ENCODE assay signal across 8 cellular contexts in the genomic region with DNA sequence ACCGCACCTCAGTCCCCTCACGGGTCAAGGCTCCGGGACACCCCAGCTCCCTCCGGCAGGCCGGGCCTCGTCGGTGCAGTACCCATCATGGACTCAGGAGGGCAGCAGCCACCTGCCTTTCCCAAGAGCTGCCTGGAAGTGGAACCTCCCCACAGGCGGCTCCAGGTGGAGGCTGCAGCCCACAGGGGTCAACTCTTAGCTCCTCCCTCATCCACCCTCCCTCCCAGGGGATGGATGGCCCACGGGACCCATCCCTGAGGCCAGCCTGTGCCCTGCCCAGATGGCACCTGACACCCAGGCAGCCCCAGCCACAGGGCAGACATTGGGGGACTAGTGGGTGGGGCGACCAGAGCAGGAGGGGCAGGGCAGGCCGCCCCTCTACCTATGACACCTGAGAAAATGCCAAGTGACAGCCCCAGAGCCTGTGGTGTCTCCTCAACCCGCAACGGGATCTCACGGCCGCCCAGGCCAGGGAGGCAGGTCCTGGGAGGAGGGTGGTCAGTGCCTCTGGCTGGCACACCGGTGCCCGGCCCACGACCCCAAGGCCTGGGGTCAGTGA. TPM values are rescaled to one million over a fixed set of nuclear protein-coding genes. Genes with fewer than 3 reads are reported as not detected.
DNase-seq lines count a peak whose midpoint lies in the region; ATAC-seq and TF ChIP-seq lines count a peak whose summit lies in the region.

No MANE protein-coding gene starts in this region.

- H3K18ac ChIP-seq in IMR-90 (ENCODE audit: low read depth, low read length), result no peak overlapping the region

- no peak overlapping the region for H3K4ac ChIP-seq in IMR-90 (ENCODE audit: low read depth, low read length)

- 0 out of 2 replicates have a peak, but pooled peaks cover 2% of the 10 kb centered on the region for H4K20me1 ChIP-seq in IMR-90 (ENCODE audit: insufficient read depth, low read length)
- no peaks in the 10 kb centered on the region for H4K20me1 ChIP-seq in SU-DHL-6 (ENCODE audit: low read depth, low read length)

- H2AK5ac ChIP-seq in IMR-90 (ENCODE audit: low read depth, low read length), result no peak overlapping the region

- H3K36me3 ChIP-seq in IMR-90 (ENCODE audit: control insufficient read depth, insufficient read depth, low read length), result no peaks in the 10 kb centered on the region
- no peaks in the 10 kb centered on the region for H3K36me3 ChIP-seq in SU-DHL-6 (ENCODE audit: low read length)
- no peaks in the 10 kb centered on the region for H3K36me3 ChIP-seq in prostate gland
- H3K36me3 ChIP-seq in aorta (ENCODE audit: control insufficient read depth in 1 of 2, insufficient read depth in 2 of 2, low read length in 1 of 2), result no peaks in the 10 kb centered on the region

- dilution Hi-C loops in IMR-90 (cut with HindIII; ENCODE audit: low sequenced_read_pairs, unreplicated experiment), result no loop called here

- peaks cover 2% of the 10 kb centered on the region for H3K4me1 Mint-ChIP-seq in activated naive CD8-positive, alpha-beta T cell treated with anti-CD3 and anti-CD28 coated beads for 36 hours

- no peak overlapping the region for H2BK120ac ChIP-seq in IMR-90 (ENCODE audit: low read depth, low read length)

- no peak overlapping the region for H3K23ac ChIP-seq in IMR-90 (ENCODE audit: low read depth, low read length)

- no peaks in the 10 kb centered on the region for H3K79me1 ChIP-seq in IMR-90 (ENCODE audit: low read depth in 1 of 2, low read length in 2 of 2)

- H3K36me3 Mint-ChIP-seq in activated naive CD8-positive, alpha-beta T cell treated with anti-CD3 and anti-CD28 coated beads for 36 hours, result no peaks in the 10 kb centered on the region

- H4K8ac ChIP-seq in IMR-90 (ENCODE audit: low read depth in 2 of 2, low read length in 2 of 2), result no peak overlapping the region

- BruUV-seq in IMR-90 (replicated peaks; lab: Mats Ljungman, UMichigan), result no TSS peak

- DNase-seq in Daoy (ENCODE audit: low read depth), result peak; percentile 82
- DNase-seq in IMR-90, result peak; percentile 48
- DNase-seq in activated naive CD8-positive, alpha-beta T cell treated with anti-CD3 and anti-CD28 coated beads for 36 hours, result peak; percentile 73
- DNase-seq in cardiac septum (ENCODE audit: low spot score), result peak; percentile 86
- peak; percentile 68 for DNase-seq in prostate gland (ENCODE audit: low spot score)
- DNase-seq in aorta, result peak; percentile 80 to 92

- peaks cover 28% of the 10 kb centered on the region for H3K27me3 ChIP-seq in IMR-90 (ENCODE audit: control insufficient read depth, insufficient read depth, low read length)
- no peaks in the 10 kb centered on the region for H3K27me3 ChIP-seq in SU-DHL-6 (ENCODE audit: low read length)
- no peaks in the 10 kb centered on the region for H3K27me3 ChIP-seq in prostate gland (replicated peaks; ENCODE audit: insufficient read depth)
- no peaks in the 10 kb centered on the region for H3K27me3 ChIP-seq in aorta (ENCODE audit: control insufficient read depth in 1 of 2, insufficient read depth in 2 of 2, low read length in 1 of 2)

- TF ChIP-seq POLR2A in IMR-90 (IDR thresholded peaks at IDR 0.05; ENCODE audit: low read depth, low read length), result no peak
- TF ChIP-seq POLR2A in prostate gland (IDR thresholded peaks at IDR 0.05), result no peak

- no peak overlapping the region for H4K5ac ChIP-seq in IMR-90 (ENCODE audit: low read depth, low read length)

- no peaks in the 10 kb centered on the region for H3K9me3 ChIP-seq in IMR-90 (ENCODE audit: control insufficient read depth, insufficient read depth, low read length)
- no peaks in the 10 kb centered on the region for H3K9me3 ChIP-seq in SU-DHL-6 (ENCODE audit: insufficient read depth, low read length)
- no peaks in the 10 kb centered on the region for H3K9me3 ChIP-seq in prostate gland
- no peaks in the 10 kb centered on the region for H3K9me3 ChIP-seq in aorta (ENCODE audit: control insufficient read depth, low read length)

- 19% methylated on average over 3 of the region's 18 CpGs; no CpG with 5 or more reads in 1 of the 2 experiments for WGBS in IMR-90 (ENCODE audit: extremely low coverage in 2 of 2, insufficient read length in 1 of 2), 2 experiments
- 33% methylated on average over 16 of the region's 18 CpGs for WGBS in prostate gland
- WGBS in aorta, 2 donors, result 26 to 27% methylated on average over 18 of the region's 18 CpGs

- H3K4me1 ChIP-seq in IMR-90 (ENCODE audit: control insufficient read depth, insufficient read depth, low read length) (no peaks in the 10 kb centered on the region; the same call in 1 of the 2 replicates), prostate gland (replicated peaks) (no peaks in the 10 kb centered on the region), aorta (ENCODE audit: control insufficient read depth in 1 of 2, insufficient read depth in 2 of 2, low read length in 2 of 2) (no peaks in the 10 kb centered on the region)

- ATAC-seq in IMR-90 (ENCODE audit: low read depth) (peak; percentile 98), aorta (ENCODE audit: low FRiP score) (peak; percentile 89), HG03457 (IDR thresholded peaks at IDR 0.05; ENCODE audit: unreplicated experiment) (no peak)

- no peak overlapping the region for H2BK15ac ChIP-seq in IMR-90 (ENCODE audit: low read depth, low read length)

- TF ChIP-seq CTCF in IMR-90 (conservative IDR thresholded peaks at IDR 0.05; ENCODE audit: low read depth, low read length) (peak; percentile 90), SU-DHL-6 (IDR thresholded peaks at IDR 0.05; ENCODE audit: insufficient read depth, low read length, poor library complexity, severe bottlenecking) (peak; percentile 20), prostate gland (IDR thresholded peaks at IDR 0.05) (peak; percentile 87 to 98 (median 94))

- H3K4me3 ChIP-seq in IMR-90 (ENCODE audit: insufficient read depth, low read depth, low read length), result no peak overlapping the region
- H3K4me3 ChIP-seq in SU-DHL-6 (ENCODE audit: insufficient read depth, low read length, poor library complexity, severe bottlenecking), result no peak overlapping the region
- H3K4me3 ChIP-seq in prostate gland, result no peak overlapping the region
- no peak overlapping the region for H3K4me3 ChIP-seq in aorta (ENCODE audit: low read length in 2 of 2)

- H4K91ac ChIP-seq in IMR-90 (ENCODE audit: insufficient read depth, low read depth, low read length), result no peak overlapping the region

- H3K27ac Mint-ChIP-seq in activated naive CD8-positive, alpha-beta T cell treated with anti-CD3 and anti-CD28 coated beads for 36 hours, result no peak overlapping the region

- intact Hi-C loops in IMR-90 (cut with micrococcal nuclease), result loop anchor here (1.0 to 5.0 kb wide), 4 partner anchors 31 to 349 kb away; no protein-coding TSS in a partner anchor
- intact Hi-C loops in cardiac septum (cut with DNase I), result loop anchor here (1.0 to 2.0 kb wide), 2 partner anchors 31 to 166 kb away; no protein-coding TSS in a partner anchor
- intact Hi-C loops in prostate gland (cut with DNase I), result loop anchor here (2.0 kb wide), 1 partner anchor 168 kb away; no protein-coding TSS in a partner anchor
- intact Hi-C loops in aorta (cut with DNase I), result loop anchor here (2.0 to 10.0 kb wide), 3 partner anchors 168 to 342 kb away; a partner anchor contains a TSS

- H3K4me2 ChIP-seq in IMR-90 (ENCODE audit: low read depth, low read length), result no peak overlapping the region
- H3K4me2 ChIP-seq in SU-DHL-6 (ENCODE audit: low read depth, low read length, poor library complexity, severe bottlenecking), result no peak overlapping the region

- no peak overlapping the region for H3K4me3 Mint-ChIP-seq in activated naive CD8-positive, alpha-beta T cell treated with anti-CD3 and anti-CD28 coated beads for 36 hours

- POLR2A ChIA-PET in IMR-90 (lab: Charles Lee; ENCODE audit: unreplicated experiment), result no interaction called here

- H3K79me2 ChIP-seq in SU-DHL-6 (ENCODE audit: insufficient read depth, low read length), result no peaks in the 10 kb centered on the region

- peak overlapping the region; percentile 57 for H2AFZ ChIP-seq in IMR-90 (replicated peaks; ENCODE audit: low read length, poor library complexity)
- H2AFZ ChIP-seq in SU-DHL-6 (ENCODE audit: low read depth, low read length, severe bottlenecking), result no peak overlapping the region

- no peaks in the 10 kb centered on the region for H3F3A ChIP-seq in SU-DHL-6 (ENCODE audit: insufficient read depth)

- H2BK20ac ChIP-seq in IMR-90 (ENCODE audit: low read depth, low read length), result no peak overlapping the region

- H3K14ac ChIP-seq in IMR-90 (replicated peaks; ENCODE audit: low read depth, low read length), result no peak overlapping the region

- H3K9ac ChIP-seq in IMR-90 (ENCODE audit: low read depth, low read length), result no peak overlapping the region
- H3K9ac ChIP-seq in SU-DHL-6 (ENCODE audit: low read length), result no peak overlapping the region

- H3K9me3 Mint-ChIP-seq in activated naive CD8-positive, alpha-beta T cell treated with anti-CD3 and anti-CD28 coated beads for 36 hours, result no peaks in the 10 kb centered on the region

- H2BK5ac ChIP-seq in IMR-90 (ENCODE audit: low read depth, low read length, poor library complexity, severe bottlenecking), result no peak overlapping the region

- no peaks in the 10 kb centered on the region for H3K9me1 ChIP-seq in IMR-90 (ENCODE audit: insufficient read depth, low read length)

- peaks cover 10% of the 10 kb centered on the region for H3K27me3 Mint-ChIP-seq in activated naive CD8-positive, alpha-beta T cell treated with anti-CD3 and anti-CD28 coated beads for 36 hours

- H2AK9ac ChIP-seq in IMR-90 (replicated peaks; ENCODE audit: low read depth, low read length, poor library complexity), result no peak overlapping the region

- no peak overlapping the region for H3K27ac ChIP-seq in IMR-90 (ENCODE audit: insufficient read depth, low read length)
- H3K27ac ChIP-seq in SU-DHL-6 (ENCODE audit: low read depth, low read length), result no peak overlapping the region
- H3K27ac ChIP-seq in prostate gland, result peak overlapping the region; percentile 81 to 86
- H3K27ac ChIP-seq in aorta (ENCODE audit: low read depth in 1 of 2, low read length in 2 of 2), result no peak overlapping the region

- CTCF ChIA-PET in IMR-90 (lab: Yijun Ruan, JAX), result interaction anchor here (0.7 to 2.2 kb wide), 14 partner anchors 10 to 299 kb away, joined by 3 to 16 read pairs (median 4); a partner anchor contains a TSS

- in situ Hi-C loops in IMR-90 (cut with MboI; ENCODE audit: low sequenced_read_pairs), result no loop called here

- H3K56ac ChIP-seq in IMR-90 (ENCODE audit: extremely low read depth, insufficient read depth, low read length), result no peak overlapping the region

- H3K9me2 ChIP-seq in SU-DHL-6 (replicated peaks; ENCODE audit: insufficient read depth, low read length), result no peaks in the 10 kb centered on the region

- TF ChIP-seq RAD21 in IMR-90 (IDR thresholded peaks at IDR 0.05; ENCODE audit: low read length), result peak; percentile 94

RNA-seq across cellular contexts. Expression of a gene that starts 1.2 kb away (rescaled TPM):
- total RNA-seq in Daoy (2014; rRNA removed; shearing (Covaris generic)), result 4.7 and 10.9 TPM in 2 replicates
- total RNA-seq in IMR-90 (2012; rRNA removed), result 0.18 TPM in 1 of 2 replicates, not detected in the other
- 0.19 and 0.39 TPM in 2 replicates for polyA plus RNA-seq in IMR-90 (2012; rRNA removed)
- polyA plus RNA-seq in IMR-90 (2012; cell fraction: cytosol; rRNA removed), result 0.13 TPM in 1 of 2 replicates, not detected in the other
- 0.49 and 0.60 TPM in 2 replicates for polyA plus RNA-seq in IMR-90 (2012; cell fraction: nucleus; rRNA removed; ENCODE audit: low replicate concordance)
- under 1 TPM in 1 of 2 experiments, not detected in 1; 0.12 TPM for total RNA-seq in activated naive CD8-positive, alpha-beta T cell treated with anti-CD3 and anti-CD28 coated beads for 36 hours
- total RNA-seq in cardiac septum, result 0.57 TPM
- 10 to 100 TPM; 25.2 to 25.4 TPM for total RNA-seq in prostate gland
- total RNA-seq in aorta, result 1 to 10 TPM in 1 of 2 donors, under 1 TPM in 1; 0.62 to 1.4 TPM
- 1 to 10 TPM in 1 of 2 donors, not detected in 1; 8.8 TPM for polyA plus RNA-seq in aorta

Comparison
In these comparisons a context has a peak if more than half of its experiments do, and no peak if none do; other contexts are left out.
1. H3K27ac ChIP-seq: peak in prostate gland (2 of 2); none in IMR-90 (single experiment), SU-DHL-6 (single experiment) and aorta (0 of 2).
2. CTCF ChIP-seq: peak in every context shown above with its lines; median percentile 94 in prostate gland; 90 in IMR-90; 20 in SU-DHL-6.
3. Peak in every context shown above with its lines, with median percentiles within 50 percentile points of each other: DNase-seq.